16 cellular contexts compared by ENCODE assay signal in the genomic region with DNA sequence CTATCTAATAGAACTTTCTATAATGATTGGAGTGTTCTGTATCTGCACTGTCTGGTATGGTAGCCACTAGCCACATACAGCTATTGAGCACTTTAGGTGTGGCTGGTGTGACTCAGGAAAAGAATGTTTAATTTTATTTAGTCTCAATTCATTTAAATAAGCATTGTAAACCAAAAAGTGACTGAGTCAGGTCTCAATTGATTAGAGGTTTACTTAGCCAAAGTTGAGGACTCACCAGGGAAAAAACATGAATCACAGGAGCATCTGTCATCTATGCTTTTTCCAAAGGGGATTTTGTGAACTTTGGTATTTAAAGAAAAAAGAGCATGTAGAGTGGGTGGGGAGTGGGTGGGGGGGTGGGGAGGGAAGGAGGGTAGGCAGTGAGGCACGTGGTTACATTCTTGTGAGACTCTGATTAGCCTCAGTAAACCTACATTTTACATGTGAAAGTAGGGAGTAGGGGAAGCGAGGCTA.
A peak's percentile ranks its signal among the peaks of the same experiment; 100 is the strongest.
DNase-seq lines count a peak whose midpoint lies in the region; ATAC-seq, FAIRE-seq and TF ChIP-seq lines count a peak whose summit lies in the region.
"Had no signal": no experiment of that assay in that cellular context is flagged by ENCODE, and none has a peak within 500 bp of the region (broad histone marks: within the 10 kb centered on the region; RNA-seq: fewer than 3 reads in every experiment).

No MANE protein-coding gene starts in this region.

- 0% methylated on average over 2 of the region's 2 CpGs for WGBS in HepG2 (ENCODE audit: low lambda C conversion rate)
- 47% methylated on average over 2 of the region's 2 CpGs for WGBS in right lobe of liver (ENCODE audit: insufficient coverage, low coverage, low lambda C conversion rate, missing lambda C conversion rate)
- 55 to 67% methylated on average over 2 of the region's 2 CpGs for WGBS in heart right ventricle, 2 donors

- BruUV-seq in HepG2 (replicated peaks; lab: Mats Ljungman, UMichigan), result no TSS peak

- H3K4me1 ChIP-seq in HepG2 (ENCODE audit: insufficient read depth, low read length) (no peaks in the 10 kb centered on the region), right lobe of liver (no peaks in the 10 kb centered on the region), heart right ventricle (peaks cover 0 to 27% (median 0%) of the 10 kb centered on the region in 9 donors)

- no peaks in the 10 kb centered on the region for H3K9me3 ChIP-seq in HepG2 (ENCODE audit: low read length)
- H3K9me3 ChIP-seq in right lobe of liver, result no peaks in the 10 kb centered on the region
- no peaks in the 10 kb centered on the region for H3K9me3 ChIP-seq in heart right ventricle
- H3K9me3 ChIP-seq: SK-N-SH had no signal

- H3K27me3 ChIP-seq in HepG2 (ENCODE audit: control insufficient read depth in 1 of 2, insufficient read depth in 2 of 2, low read length in 2 of 2) (no peaks in the 10 kb centered on the region), right lobe of liver (no peaks in the 10 kb centered on the region), brain microvascular endothelial cell (replicated peaks) (no peaks in the 10 kb centered on the region), heart right ventricle (no peaks in the 10 kb centered on the region)

- TF ChIP-seq RAD21 in HepG2 (CRISPR knock-in tag; IDR thresholded peaks at IDR 0.05), result no peak

- no peak for TF ChIP-seq CTCF in HepG2 (CRISPR knock-in tag; IDR thresholded peaks at IDR 0.05)
- TF ChIP-seq CTCF in right lobe of liver (IDR thresholded peaks at IDR 0.05), result no peak
- TF ChIP-seq CTCF in brain microvascular endothelial cell (IDR thresholded peaks at IDR 0.05; ENCODE audit: low read depth, low read length, missing control alignments), result no peak
- no peak for TF ChIP-seq CTCF in heart right ventricle (IDR thresholded peaks at IDR 0.05)

- in situ Hi-C loops in HepG2 (cut with HindIII; ENCODE audit: extremely low pct_ligation_motif_present, low pct_unique_long_range_greater_than_20kb) (no loop called here), brain microvascular endothelial cell (cut with HindIII; ENCODE audit: low pct_ligation_motif_present, low sequenced_read_pairs) (no loop called here)

- intact Hi-C loops in HepG2 (cut with micrococcal nuclease; ENCODE audit: unreplicated experiment), result no loop called here
- intact Hi-C loops in right lobe of liver (cut with DNase I), result no loop called here
- intact Hi-C loops in heart right ventricle (cut with DNase I), result no loop called here

- FAIRE-seq in HepG2 (lab: Jason Lieb, UNC), result no peak

- no peak overlapping the region for H2AFZ ChIP-seq in HepG2 (ENCODE audit: low read length)

- TF ChIP-seq EP300 in HepG2 (IDR thresholded peaks at IDR 0.05; ENCODE audit: low read depth in 2 of 2, low read length in 2 of 2), result no peak
- TF ChIP-seq EP300 in HepG2 (CRISPR knock-in tag; IDR thresholded peaks at IDR 0.05; ENCODE audit: borderline replicate concordance), result no peak

- ATAC-seq in HepG2 (no peak), right lobe of liver (no peak), heart right ventricle (no peak), HG02588 (IDR thresholded peaks at IDR 0.05; ENCODE audit: unreplicated experiment) (no peak)
- ATAC-seq: activated CD4-positive, CD25-positive, alpha-beta regulatory T cell treated with anti-CD3 and anti-CD28 coated beads, Interleukin-2, amount 50 U/mL, for 24 hours; natural killer cell had no signal

- no peaks in the 10 kb centered on the region for H3K79me2 ChIP-seq in HepG2 (ENCODE audit: insufficient read depth, low read length)

- H3K27ac ChIP-seq in HepG2 (ENCODE audit: extremely low read length, insufficient read depth, low read length) (no peak overlapping the region), right lobe of liver (no peak overlapping the region), brain microvascular endothelial cell (peak overlapping the region; percentile 89), heart right ventricle (peak overlapping the region in 1 of 10 donors; percentile 60)

- DNase-seq in HepG2 (ENCODE audit: low spot score) (no peak), right lobe of liver (no peak), brain microvascular endothelial cell (peak; percentile 35), kidney tubule cell (ENCODE audit: low spot score) (peak; percentile 74), NCI-H774 (lab: John Stamatoyannopoulos, UW) (no peak), NCI-H1417 treated with DMSO at 0.1 percent for 48 hours (lab: John Stamatoyannopoulos, UW) (no peak), heart right ventricle (no peak)
- DNase-seq: 8988T; activated T-cell treated with anti-CD3 and anti-CD28 coated beads, Interleukin-2, amount 50 U/mL, for 1 hour; Calu3; KBM-7; natural killer cell; NCI-H187 treated with DMSO at 0.1 percent for 48 hours; SK-N-SH had no signal

- H3K36me3 ChIP-seq in HepG2 (replicated peaks in 1 of 2; ENCODE audit: control insufficient read depth in 1 of 2, insufficient read depth in 2 of 2, low read length in 2 of 2), result no peaks in the 10 kb centered on the region
- no peaks in the 10 kb centered on the region for H3K36me3 ChIP-seq in right lobe of liver
- no peaks in the 10 kb centered on the region for H3K36me3 ChIP-seq in brain microvascular endothelial cell (replicated peaks)
- H3K36me3 ChIP-seq in heart right ventricle, result no peaks in the 10 kb centered on the region

- TF ChIP-seq POLR2A in HepG2 (IDR thresholded peaks at IDR 0.05; ENCODE audit: insufficient read depth in 1 of 2, low read depth in 2 of 2, low read length in 2 of 2) (no peak), right lobe of liver (IDR thresholded peaks at IDR 0.05) (no peak)

- H4K20me1 ChIP-seq in HepG2 (ENCODE audit: insufficient read depth, low read length), result no peaks in the 10 kb centered on the region

- no peak overlapping the region for H3K4me2 ChIP-seq in HepG2 (ENCODE audit: low read depth, low read length)
- H3K4me2 ChIP-seq: SK-N-SH had no signal

- POLR2A ChIA-PET in HepG2 (lab: Yijun Ruan, JAX), result no interaction called here

- no peak overlapping the region for H3K4me3 ChIP-seq in HepG2 (replicated peaks in 1 of 3; ENCODE audit: insufficient read depth in 1 of 3, low read depth in 2 of 3, low read length in 3 of 3)
- H3K4me3 ChIP-seq in right lobe of liver, result no peak overlapping the region
- no peak overlapping the region for H3K4me3 ChIP-seq in brain microvascular endothelial cell (ENCODE audit: low read depth, low read length)
- H3K4me3 ChIP-seq in heart right ventricle, result no peak overlapping the region

- CTCF ChIA-PET in HepG2 (lab: Yijun Ruan, JAX; ENCODE audit: low intra/inter-chr PET ratio, low total read pairs), result no interaction called here

- H3K9ac ChIP-seq in HepG2 (ENCODE audit: insufficient read depth, low read depth, low read length), result no peak overlapping the region
- H3K9ac ChIP-seq: SK-N-SH had no signal

TF ChIP-seq in HepG2, 621 proteins besides CTCF, POLR2A, EP300 and RAD21:
- TF ChIP-seq HNRNPK (IDR thresholded peaks at IDR 0.05; ENCODE audit: low read depth, low read length, poor library complexity, severe bottlenecking), result peak; percentile 27
- no peak for TF ChIP-seq CHCHD3 (CRISPR knock-in tag; IDR thresholded peaks at IDR 0.05)
- no peak for TF ChIP-seq SRSF4 (IDR thresholded peaks at IDR 0.05; ENCODE audit: low read depth, low read length, poor library complexity, severe bottlenecking)

Comparison
In these comparisons a context has a peak if more than half of its experiments do, and no peak if none do; other contexts are left out.
1. DNase-seq: peak in brain microvascular endothelial cell (single experiment) and kidney tubule cell (single experiment); none in HepG2 (single experiment), right lobe of liver (0 of 3), NCI-H774 (single experiment), NCI-H1417 treated with DMSO at 0.1 percent for 48 hours (single experiment) and heart right ventricle (0 of 2).